In genomic region chr4:108048157-108048556, GRCh38 we compare ENCODE assay signal across 14 cellular contexts. TPM values are rescaled to one million over a fixed set of nuclear protein-coding genes. Genes with fewer than 3 reads are reported as not detected.
A peak's percentile ranks its signal among the peaks of the same experiment; 100 is the strongest.
DNase-seq lines count a peak whose midpoint lies in the region; ATAC-seq lines count a peak whose summit lies in the region.
"Had no signal": no experiment of that assay in that cellular context is flagged by ENCODE, and none has a peak within 500 bp of the region (broad histone marks: within the 10 kb centered on the region; RNA-seq: fewer than 3 reads in every experiment).

No MANE protein-coding gene starts in this region.

- H3K27me3 ChIP-seq in naive thymus-derived CD4-positive, alpha-beta T cell (ENCODE audit: control insufficient read depth in 2 of 2, insufficient read depth in 2 of 2, low read length in 2 of 2) = no peaks in the 10 kb centered on the region

- H3K27me3 Mint-ChIP-seq in activated naive CD4-positive, alpha-beta T cell treated with anti-CD3 and anti-CD28 coated beads for 36 hours (ENCODE audit: low read depth) = no peaks in the 10 kb centered on the region
- no peaks in the 10 kb centered on the region for H3K27me3 Mint-ChIP-seq in activated naive CD8-positive, alpha-beta T cell
- no peaks in the 10 kb centered on the region for H3K27me3 Mint-ChIP-seq in naive thymus-derived CD4-positive, alpha-beta T cell

- H3K36me3 Mint-ChIP-seq in activated naive CD4-positive, alpha-beta T cell treated with anti-CD3 and anti-CD28 coated beads for 36 hours (ENCODE audit: low read depth) = peaks cover 53% of the 10 kb centered on the region
- peaks cover 36% of the 10 kb centered on the region for H3K36me3 Mint-ChIP-seq in activated naive CD8-positive, alpha-beta T cell
- peaks cover 9 to 68% (median 48%) of the 10 kb centered on the region in 5 donors for H3K36me3 Mint-ChIP-seq in naive thymus-derived CD4-positive, alpha-beta T cell
- H3K36me3 Mint-ChIP-seq: IgD-negative memory B cell had no signal

- CTCF ChIA-PET in activated naive CD4-positive, alpha-beta T cell treated with anti-CD3 and anti-CD28 coated beads for 36 hours (lab: Charles Lee) = interaction anchor here (0.9 to 2.9 kb wide), 3 partner anchors 8 to 29 kb away, joined by 3 to 10 read pairs (median 8); no protein-coding TSS in a partner anchor
- CTCF ChIA-PET in naive thymus-derived CD4-positive, alpha-beta T cell (lab: Charles Lee) = interaction anchor here (1.8 kb wide), 1 partner anchor 14 kb away, joined by 4 read pairs; no protein-coding TSS in a partner anchor

- H3K4me3 Mint-ChIP-seq in activated naive CD4-positive, alpha-beta T cell treated with anti-CD3 and anti-CD28 coated beads for 36 hours = peak overlapping the region; percentile 3
- no peak overlapping the region for H3K4me3 Mint-ChIP-seq in activated naive CD8-positive, alpha-beta T cell
- H3K4me3 Mint-ChIP-seq in naive thymus-derived CD4-positive, alpha-beta T cell = peak overlapping the region in 4 of 10 donors; percentile 33 to 88 (median 84)
- H3K4me3 Mint-ChIP-seq: IgD-negative memory B cell had no signal

- POLR2A ChIA-PET in naive thymus-derived CD4-positive, alpha-beta T cell (lab: Charles Lee) = interaction anchor here (0.5 to 3.4 kb wide), 7 partner anchors 9 to 115 kb away, joined by 3 to 19 read pairs (median 4); no protein-coding TSS in a partner anchor

- no peaks in the 10 kb centered on the region for H3K9me3 Mint-ChIP-seq in activated naive CD4-positive, alpha-beta T cell treated with anti-CD3 and anti-CD28 coated beads for 36 hours
- no peaks in the 10 kb centered on the region for H3K9me3 Mint-ChIP-seq in activated naive CD8-positive, alpha-beta T cell (ENCODE audit: low read depth)
- peaks cover 0 to 14% (median 0%) of the 10 kb centered on the region in 11 donors for H3K9me3 Mint-ChIP-seq in naive thymus-derived CD4-positive, alpha-beta T cell
- H3K9me3 Mint-ChIP-seq: IgD-negative memory B cell had no signal

- no peak overlapping the region for H3K4me3 ChIP-seq in naive thymus-derived CD4-positive, alpha-beta T cell (ENCODE audit: low read length)

- H3K9me3 ChIP-seq in KOPT-K1 (ENCODE audit: insufficient read depth, low read length, poor library complexity, severe bottlenecking) = no peaks in the 10 kb centered on the region
- no peaks in the 10 kb centered on the region for H3K9me3 ChIP-seq in naive thymus-derived CD4-positive, alpha-beta T cell (ENCODE audit: control insufficient read depth in 2 of 3, low read length in 3 of 3)

- H3K27ac Mint-ChIP-seq in activated naive CD4-positive, alpha-beta T cell treated with anti-CD3 and anti-CD28 coated beads for 36 hours = peak overlapping the region; percentile 93
- H3K27ac Mint-ChIP-seq in activated naive CD8-positive, alpha-beta T cell = peak overlapping the region; percentile 99
- peak overlapping the region; percentile 46 to 99 (median 96) for H3K27ac Mint-ChIP-seq in naive thymus-derived CD4-positive, alpha-beta T cell
- H3K27ac Mint-ChIP-seq: IgD-negative memory B cell had no signal

- H3K27ac ChIP-seq in KOPT-K1 (ENCODE audit: low read depth, low read length, poor library complexity, severe bottlenecking) = peak overlapping the region; percentile 68
- peak overlapping the region; percentile 44 for H3K27ac ChIP-seq in naive thymus-derived CD4-positive, alpha-beta T cell (ENCODE audit: low read depth, low read length)

- ATAC-seq in naive thymus-derived CD4-positive, alpha-beta T cell = no peak
- no peak for ATAC-seq in GM21737 (IDR thresholded peaks at IDR 0.05; ENCODE audit: unreplicated experiment)

- peaks cover 92% of the 10 kb centered on the region for H3K4me1 Mint-ChIP-seq in activated naive CD4-positive, alpha-beta T cell treated with anti-CD3 and anti-CD28 coated beads for 36 hours (ENCODE audit: low read depth)
- peaks cover 91% of the 10 kb centered on the region for H3K4me1 Mint-ChIP-seq in activated naive CD8-positive, alpha-beta T cell (ENCODE audit: low read depth)
- peaks cover 46 to 97% (median 90%) of the 10 kb centered on the region in 7 donors for H3K4me1 Mint-ChIP-seq in naive thymus-derived CD4-positive, alpha-beta T cell

- peaks cover 15 to 82% of the 10 kb centered on the region in 2 donors for H3K4me1 ChIP-seq in naive thymus-derived CD4-positive, alpha-beta T cell (ENCODE audit: control insufficient read depth in 2 of 2, insufficient read depth in 2 of 2, low read length in 2 of 2)

- no peak for DNase-seq in activated naive CD4-positive, alpha-beta T cell treated with anti-CD3 and anti-CD28 coated beads for 36 hours
- DNase-seq in activated naive CD4-positive, alpha-beta T cell (lab: John Stamatoyannopoulos, UW) = no peak
- DNase-seq in naive thymus-derived CD4-positive, alpha-beta T cell = no peak
- no peak for DNase-seq in NCI-H1436 treated with DMSO at 0.1 percent for 48 hours (lab: John Stamatoyannopoulos, UW)
- DNase-seq: ACHN, GOT3, NCI-H1417, NCI-H2029, NCI-H2171 treated with DMSO at 0.1 percent for 48 hours, NCI-H510A had no signal

- intact Hi-C loops in activated naive CD4-positive, alpha-beta T cell treated with anti-CD3 and anti-CD28 coated beads for 36 hours (cut with micrococcal nuclease) = loop anchor here (5.0 kb wide), 1 partner anchor 574 kb away; the partner anchor contains the start of gene RPL34
- intact Hi-C loops in naive thymus-derived CD4-positive, alpha-beta T cell (cut with micrococcal nuclease) = loop anchor here in 1 of 2 donors (2.0 kb wide), 1 partner anchor 17 kb away; no protein-coding TSS in a partner anchor

- peaks cover 78% of the 10 kb centered on the region for H3K36me3 ChIP-seq in KOPT-K1 (ENCODE audit: insufficient read depth, low read length)
- peaks cover 0 to 54% (median 30%) of the 10 kb centered on the region in 3 experiments for H3K36me3 ChIP-seq in naive thymus-derived CD4-positive, alpha-beta T cell (ENCODE audit: control insufficient read depth in 2 of 3, insufficient read depth in 3 of 3, low read length in 3 of 3)

RNA-seq across cellular contexts. Expression of gene HADH, which starts 58.5 kb away (rescaled TPM):
- 10 to 100 TPM; 56.1 to 57.6 TPM for total RNA-seq in activated naive CD4-positive, alpha-beta T cell treated with anti-CD3 and anti-CD28 coated beads for 36 hours
- 10 to 100 TPM; 16.5 to 38.8 (median 29.7) TPM for total RNA-seq in naive thymus-derived CD4-positive, alpha-beta T cell
- 10 to 100 TPM; 43.0 to 45.1 TPM for polyA plus RNA-seq in naive thymus-derived CD4-positive, alpha-beta T cell
